ENCODE assay signal across 11 cellular contexts in genomic region chr17:63917206-63917605, GRCh38. TPM values are rescaled to one million over a fixed set of nuclear protein-coding genes. Genes with fewer than 3 reads are reported as not detected.
DNase-seq lines count a peak whose midpoint lies in the region.
"Not testable (repeated sequence)": the region's sequence is repeated elsewhere in the genome, so short reads cannot be mapped to it uniquely, and the experiment has no call there.
"Had no signal": no experiment of that assay in that cellular context is flagged by ENCODE, and none has a peak within 500 bp of the region (broad histone marks: within the 10 kb centered on the region; RNA-seq: fewer than 3 reads in every experiment).

No MANE protein-coding gene starts in this region.

- H3K4me3 ChIP-seq in endocrine pancreas (ENCODE audit: control insufficient read depth, insufficient read depth, low read length) = not testable (repeated sequence)

- DNase-seq in activated CD4-positive, CD25-positive, alpha-beta regulatory T cell treated with anti-CD3 and anti-CD28 coated beads, Interleukin-2, amount 50 U/mL, for 72 hours = peak; percentile 1
- DNase-seq in islet precursor cell (peak; percentile 41), posterior vena cava (ENCODE audit: low spot score) (peak; percentile 53)

- not testable (repeated sequence) for H3K4me1 ChIP-seq in endocrine pancreas (ENCODE audit: control insufficient read depth, insufficient read depth, low read length)

- H3K9ac ChIP-seq in endocrine pancreas (ENCODE audit: control insufficient read depth, insufficient read depth, low read length) = peak overlapping the region; percentile 69

- not testable (repeated sequence) for H3K9me3 ChIP-seq in endocrine pancreas (ENCODE audit: control insufficient read depth, low read length)

- H3K27me3 ChIP-seq in endocrine pancreas (ENCODE audit: control insufficient read depth, insufficient read depth, low read length) = not testable (repeated sequence)

- not testable (repeated sequence) for H3K36me3 ChIP-seq in endocrine pancreas (ENCODE audit: control insufficient read depth, insufficient read depth, low read length)

- intact Hi-C loops in posterior vena cava (cut with DNase I) = loop anchor here (5.0 to 10.0 kb wide), 3 partner anchors 108 to 218 kb away; partner anchors contain the start of genes ERN1 (in 2 of the 2) and ICAM2 (in 1 of the 2)

RNA-seq across cellular contexts. Expression of gene GH1, which starts 1.4 kb away (rescaled TPM):
- total RNA-seq in posterior vena cava = not detected
- total RNA-seq: A673; CD4-positive, alpha-beta memory T cell; CD4-positive, CD25-positive, alpha-beta regulatory T cell; CD8-positive, alpha-beta memory T cell; Daoy; G401; GM12878 had no signal

RNA-seq across cellular contexts. Expression of gene CSHL1, which starts 6.1 kb away (rescaled TPM):
- not detected for total RNA-seq in posterior vena cava
- total RNA-seq: A673; CD4-positive, alpha-beta memory T cell; CD4-positive, CD25-positive, alpha-beta regulatory T cell; CD8-positive, alpha-beta memory T cell; Daoy; G401; GM12878 had no signal

RNA-seq across cellular contexts. Expression of gene CD79B, which starts 14.9 kb away (rescaled TPM):
- 1 to 10 TPM; 5.1 to 5.5 TPM for total RNA-seq in posterior vena cava
- total RNA-seq: Daoy had no signal

RNA-seq across cellular contexts. Expression of gene CSH1, which starts 20.8 kb away (rescaled TPM):
- total RNA-seq in posterior vena cava = not detected
- total RNA-seq: A673; CD4-positive, alpha-beta memory T cell; CD8-positive, alpha-beta memory T cell; Daoy; G401; GM12878 had no signal

RNA-seq across cellular contexts. Expression of gene GH2, which starts 35.5 kb away (rescaled TPM):
- total RNA-seq in posterior vena cava = not detected
- total RNA-seq: A673; CD4-positive, alpha-beta memory T cell; CD4-positive, CD25-positive, alpha-beta regulatory T cell; CD8-positive, alpha-beta memory T cell; Daoy; G401; GM12878 had no signal

Comparison
In these comparisons a context has a peak if more than half of its experiments do, and no peak if none do; other contexts are left out.
1. DNase-seq: peak in every context shown above with its lines; median percentile 53 in posterior vena cava; 41 in islet precursor cell; 1 in activated CD4-positive, CD25-positive, alpha-beta regulatory T cell treated with anti-CD3 and anti-CD28 coated beads, Interleukin-2, amount 50 U/mL, for 72 hours.